In genomic region chr22:45863981-45864751, GRCh38 we compare ENCODE assay signal across 8 cellular contexts.
DNase-seq lines count a peak whose midpoint lies in the region; ATAC-seq lines count a peak whose summit lies in the region.

No MANE protein-coding gene starts in this region.

- no peaks in the 10 kb centered on the region for H3K9me3 ChIP-seq in aorta (ENCODE audit: control insufficient read depth, low read length)

- no peaks in the 10 kb centered on the region for H3K27me3 ChIP-seq in aorta (ENCODE audit: control insufficient read depth in 1 of 2, insufficient read depth in 2 of 2, low read length in 1 of 2)

- 16 to 17% methylated on average over 19 of the region's 19 CpGs for WGBS in aorta, 2 donors

- DNase-seq in DMS114 treated with DMSO at 0.1 percent for 48 hours (lab: John Stamatoyannopoulos, UW; ENCODE audit: unreplicated experiment) (peak; percentile 10), LHCN-M2 (ENCODE audit: low read depth) (peak; percentile 40), SHP77 treated with DMSO at 0.1 percent for 48 hours (lab: John Stamatoyannopoulos, UW) (peak; percentile 46), Right ventricle myocardium inferior (ENCODE audit: missing footprints) (no peak), pulmonary artery endothelial cell (ENCODE audit: low read depth, low spot score) (peak; percentile 20), aorta (peak; percentile 67 to 90)
- DNase-seq in activated naive CD4-positive, alpha-beta T cell (lab: John Stamatoyannopoulos, UW), result peak; percentile 54 to 66 (median 60)

- no peak overlapping the region for H3K4me3 ChIP-seq in aorta (ENCODE audit: low read length in 2 of 2)

- intact Hi-C loops in Right ventricle myocardium inferior (cut with DNase I), result loop anchor here (5.0 kb wide), 2 partner anchors 217 to 287 kb away; no protein-coding TSS in a partner anchor
- intact Hi-C loops in aorta (cut with DNase I), result loop anchor here (2.0 to 10.0 kb wide), 3 partner anchors 217 to 289 kb away; no protein-coding TSS in a partner anchor

- no peaks in the 10 kb centered on the region for H3K4me1 ChIP-seq in aorta (ENCODE audit: control insufficient read depth in 1 of 2, insufficient read depth in 2 of 2, low read length in 2 of 2)

- no peaks in the 10 kb centered on the region for H3K36me3 ChIP-seq in aorta (ENCODE audit: control insufficient read depth in 1 of 2, insufficient read depth in 2 of 2, low read length in 1 of 2)

- no peak overlapping the region for H3K27ac ChIP-seq in aorta (ENCODE audit: low read depth in 1 of 2, low read length in 2 of 2)

- peak; percentile 70 for ATAC-seq in Right ventricle myocardium inferior
- ATAC-seq in aorta (ENCODE audit: low FRiP score), result peak; percentile 62
- no peak for ATAC-seq in GM21825 (IDR thresholded peaks at IDR 0.05; ENCODE audit: unreplicated experiment)
